Comparison of ENCODE assay signal across 29 cellular contexts in the genomic region with DNA sequence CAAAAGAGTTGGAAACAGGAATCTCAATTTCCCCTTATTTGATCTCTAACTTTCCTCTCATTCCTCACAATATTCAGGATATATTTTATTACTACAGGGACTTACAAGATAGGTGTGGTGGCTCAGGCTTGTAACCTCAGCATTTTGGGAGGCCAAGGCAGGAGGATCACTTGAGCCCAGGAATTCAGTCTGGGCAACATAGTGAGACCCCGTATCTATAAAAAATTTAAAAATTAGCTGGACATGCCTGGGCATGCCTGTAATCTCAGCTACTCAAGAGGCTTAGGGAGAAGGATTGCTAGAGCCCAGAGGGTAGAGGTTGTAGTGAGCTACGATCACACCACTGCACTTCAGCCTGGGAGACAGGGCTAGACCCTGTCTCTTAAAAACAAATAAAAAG.
DNase-seq lines count a peak whose midpoint lies in the region; ATAC-seq, FAIRE-seq and TF ChIP-seq lines count a peak whose summit lies in the region.
"Had no signal": no experiment of that assay in that cellular context is flagged by ENCODE, and none has a peak within 500 bp of the region (broad histone marks: within the 10 kb centered on the region; RNA-seq: fewer than 3 reads in every experiment).

No MANE protein-coding gene starts in this region.

- TF ChIP-seq RAD21 in HepG2 (CRISPR knock-in tag; IDR thresholded peaks at IDR 0.05) = no peak

- intact Hi-C loops in HepG2 (cut with micrococcal nuclease; ENCODE audit: unreplicated experiment) = no loop called here
- intact Hi-C loops in right lobe of liver (cut with DNase I) = no loop called here
- intact Hi-C loops in thyroid gland (cut with DNase I) = no loop called here

- H3K79me1 ChIP-seq in mesenchymal stem cell (replicated peaks; ENCODE audit: low read length, poor library complexity, severe bottlenecking) = peaks cover 28% of the 10 kb centered on the region

- no peaks in the 10 kb centered on the region; a peak in 1 of 5 replicates for H3K36me3 ChIP-seq in HepG2 (replicated peaks in 1 of 2; ENCODE audit: control insufficient read depth in 1 of 2, insufficient read depth in 2 of 2, low read length in 2 of 2)
- H3K36me3 ChIP-seq in right lobe of liver = no peaks in the 10 kb centered on the region
- H3K36me3 ChIP-seq in mesenchymal stem cell (ENCODE audit: control insufficient read depth in 1 of 2, insufficient read depth in 2 of 2, low read depth in 1 of 2, low read length in 2 of 2) = peaks cover 3 to 77% of the 10 kb centered on the region in 2 experiments
- no peaks in the 10 kb centered on the region for H3K36me3 ChIP-seq in thyroid gland
- H3K36me3 ChIP-seq: heart left ventricle, suprapubic skin, vagina had no signal

- no peak overlapping the region for H2BK15ac ChIP-seq in mesenchymal stem cell (ENCODE audit: low read depth, poor library complexity, severe bottlenecking)

- H3K4me1 Mint-ChIP-seq in activated T-helper 17 cell treated with anti-CD3 and anti-CD28 coated beads, Interleukin-2, amount 50 U/mL, for 72 hours = peaks cover 31% of the 10 kb centered on the region

- BruUV-seq in HepG2 (replicated peaks; lab: Mats Ljungman, UMichigan) = no TSS peak

- H3K4me3 ChIP-seq in HepG2 (replicated peaks in 1 of 3; ENCODE audit: insufficient read depth in 1 of 3, low read depth in 2 of 3, low read length in 3 of 3) (no peak overlapping the region), right lobe of liver (no peak overlapping the region), mesenchymal stem cell (ENCODE audit: insufficient read depth in 1 of 2, low read depth in 1 of 2, low read length in 2 of 2) (no peak overlapping the region), thyroid gland (replicated peaks in 1 of 3) (no peak overlapping the region)
- H3K4me3 ChIP-seq: heart left ventricle, K562, skin epidermis, suprapubic skin, vagina had no signal

- ATAC-seq in HepG2 = no peak
- ATAC-seq in right lobe of liver = no peak
- no peak for ATAC-seq in activated T-helper 17 cell treated with anti-CD3 and anti-CD28 coated beads, Interleukin-2, amount 50 U/mL, for 72 hours (replicated peaks)
- ATAC-seq: activated T-cell treated with anti-CD3 and anti-CD28 coated beads, Interleukin-2, amount 50 U/mL, for 72 hours; CD8-positive, alpha-beta T cell; heart left ventricle; K562; left lobe of liver; PC-3; stimulated activated effector memory CD8-positive, alpha-beta T cell treated with anti-CD3 and anti-CD28 coated beads, Interleukin-12 subunit alpha, Interleukin-12 subunit beta, amount 100 ng/mL, for 72 hours had no signal

- peak overlapping the region in 1 of 2 experiments; percentile 66 for H3K18ac ChIP-seq in mesenchymal stem cell (ENCODE audit: low read depth in 1 of 2, low read length in 2 of 2)

- no peak overlapping the region for H2BK12ac ChIP-seq in mesenchymal stem cell (ENCODE audit: low read length in 2 of 2)

- TF ChIP-seq POLR2A in HepG2 (IDR thresholded peaks at IDR 0.05; ENCODE audit: insufficient read depth in 1 of 2, low read depth in 2 of 2, low read length in 2 of 2) (no peak), right lobe of liver (IDR thresholded peaks at IDR 0.05) (no peak), thyroid gland (IDR thresholded peaks at IDR 0.05) (no peak)

- H3K4me1 ChIP-seq in HepG2 (ENCODE audit: insufficient read depth, low read length) (no peaks in the 10 kb centered on the region), right lobe of liver (no peaks in the 10 kb centered on the region), mesenchymal stem cell (ENCODE audit: control insufficient read depth, insufficient read depth, low read depth, low read length) (peaks cover 3% of the 10 kb centered on the region), thyroid gland (peaks cover 7 to 11% of the 10 kb centered on the region in 2 donors)

- TF ChIP-seq EP300 in HepG2 (IDR thresholded peaks at IDR 0.05; ENCODE audit: low read depth in 2 of 2, low read length in 2 of 2) (no peak), HepG2 (CRISPR knock-in tag; IDR thresholded peaks at IDR 0.05; ENCODE audit: borderline replicate concordance) (no peak)

- H3K9me3 Mint-ChIP-seq in activated T-helper 17 cell treated with anti-CD3 and anti-CD28 coated beads, Interleukin-2, amount 50 U/mL, for 72 hours = no peaks in the 10 kb centered on the region
- H3K9me3 Mint-ChIP-seq: activated T-cell treated with anti-CD3 and anti-CD28 coated beads, Interleukin-2, amount 50 U/mL, for 72 hours; CD8-positive, alpha-beta T cell; dendritic cell treated with granulocyte-macrophage colony-stimulating factor and Interleukin-4, amounts not matched to agents 40 ng/mL and 50 ng/mL, for 4 days; stimulated activated effector memory CD8-positive, alpha-beta T cell treated with anti-CD3 and anti-CD28 coated beads, Interleukin-12 subunit alpha, Interleukin-12 subunit beta, amount 100 ng/mL, for 72 hours had no signal

- TF ChIP-seq CTCF in HepG2 (CRISPR knock-in tag; IDR thresholded peaks at IDR 0.05) (no peak), right lobe of liver (IDR thresholded peaks at IDR 0.05) (no peak), thyroid gland (IDR thresholded peaks at IDR 0.05) (no peak)

- H3K4me2 ChIP-seq in HepG2 (ENCODE audit: low read depth, low read length) (no peak overlapping the region), mesenchymal stem cell (ENCODE audit: low read length, poor library complexity, severe bottlenecking) (no peak overlapping the region)

- H4K91ac ChIP-seq in mesenchymal stem cell (ENCODE audit: low read length) = no peak overlapping the region

- in situ Hi-C loops in HepG2 (cut with HindIII; ENCODE audit: extremely low pct_ligation_motif_present, low pct_unique_long_range_greater_than_20kb) = no loop called here

- H3K27me3 ChIP-seq in HepG2 (ENCODE audit: control insufficient read depth in 1 of 2, insufficient read depth in 2 of 2, low read length in 2 of 2) (no peaks in the 10 kb centered on the region), right lobe of liver (no peaks in the 10 kb centered on the region), mesenchymal stem cell (ENCODE audit: control insufficient read depth in 1 of 2, insufficient read depth in 1 of 2, low read length in 2 of 2) (no peaks in the 10 kb centered on the region), thyroid gland (no peaks in the 10 kb centered on the region)
- H3K27me3 ChIP-seq: heart left ventricle, suprapubic skin, vagina had no signal

- H4K8ac ChIP-seq in mesenchymal stem cell (ENCODE audit: low read length) = peak overlapping the region; percentile 24

- peak overlapping the region; percentile 64 for H2BK120ac ChIP-seq in mesenchymal stem cell (ENCODE audit: low read depth, low read length)

- peak overlapping the region; percentile 27 for H3K27ac ChIP-seq in HepG2 (ENCODE audit: extremely low read length, insufficient read depth, low read length)
- H3K27ac ChIP-seq in right lobe of liver = no peak overlapping the region
- peak overlapping the region; percentile 45 for H3K27ac ChIP-seq in mesenchymal stem cell (ENCODE audit: low read length, poor library complexity, severe bottlenecking)
- no peak overlapping the region for H3K27ac ChIP-seq in thyroid gland
- H3K27ac ChIP-seq: skin epidermis, suprapubic skin, vagina had no signal

- H3K4ac ChIP-seq in mesenchymal stem cell (ENCODE audit: low read depth in 1 of 2, low read length in 2 of 2) = peak overlapping the region in 1 of 2 experiments; percentile 67

- H2BK5ac ChIP-seq in mesenchymal stem cell (ENCODE audit: low read depth, low read length, poor library complexity, severe bottlenecking) = peak overlapping the region; percentile 90

- no peak overlapping the region for H3K9ac ChIP-seq in HepG2 (ENCODE audit: insufficient read depth, low read depth, low read length)
- peak overlapping the region; percentile 58 for H3K9ac ChIP-seq in mesenchymal stem cell (ENCODE audit: low read length)

- H3K23ac ChIP-seq in mesenchymal stem cell (ENCODE audit: low read length in 2 of 2) = no peak overlapping the region

- DNase-seq in HepG2 (ENCODE audit: low spot score) (no peak), right lobe of liver (no peak), mesenchymal stem cell (no peak), RCC 7860 (ENCODE audit: low spot score) (no peak), thyroid gland (no peak), UCSD-AML1 (lab: John Stamatoyannopoulos, UW; ENCODE audit: unreplicated experiment) (no peak), LoVo (ENCODE audit: low spot score) (no peak)
- DNase-seq: activated CD4-positive, alpha-beta T cell treated with anti-CD3 and anti-CD28 coated beads for 1 hour; activated T-cell treated with anti-CD3 and anti-CD28 coated beads, Interleukin-2, amount 50 U/mL, for 72 hours; CD8-positive, alpha-beta T cell; DMS153; GDM1; H7; heart left ventricle; NCI-H2029; NCI-H345; NCI-H774; PC-3; SHP77; stimulated activated CD4-positive, alpha-beta T cell treated with anti-CD3 and anti-CD28 coated beads, Interleukin-2, amount 100 ng/mL, for 24 hours had no signal

- H3K79me2 ChIP-seq in HepG2 (ENCODE audit: insufficient read depth, low read length) = no peaks in the 10 kb centered on the region

- H2AFZ ChIP-seq in HepG2 (ENCODE audit: low read length) (no peak overlapping the region), mesenchymal stem cell (ENCODE audit: low read depth, low read length) (no peak overlapping the region)

- no peak overlapping the region for H3K14ac ChIP-seq in mesenchymal stem cell (ENCODE audit: low read length in 2 of 2)

- POLR2A ChIA-PET in HepG2 (lab: Yijun Ruan, JAX) = no interaction called here

- 98% methylated on average over 2 of the region's 2 CpGs for WGBS in HepG2 (ENCODE audit: low lambda C conversion rate)
- WGBS in right lobe of liver (ENCODE audit: insufficient coverage, low coverage, low lambda C conversion rate, missing lambda C conversion rate) = 90% methylated on average over 2 of the region's 2 CpGs
- WGBS in mesenchymal stem cell = 100% methylated on average over 1 of the region's 2 CpGs
- 98 to 100% methylated on average over 2 of the region's 2 CpGs for WGBS in thyroid gland, 2 donors

- H3K27me3 Mint-ChIP-seq in activated T-helper 17 cell treated with anti-CD3 and anti-CD28 coated beads, Interleukin-2, amount 50 U/mL, for 72 hours = no peaks in the 10 kb centered on the region

- H4K20me1 ChIP-seq in HepG2 (ENCODE audit: insufficient read depth, low read length) = no peaks in the 10 kb centered on the region

- CTCF ChIA-PET in HepG2 (lab: Yijun Ruan, JAX; ENCODE audit: low intra/inter-chr PET ratio, low total read pairs) = no interaction called here

- H3K4me3 Mint-ChIP-seq in activated T-helper 17 cell treated with anti-CD3 and anti-CD28 coated beads, Interleukin-2, amount 50 U/mL, for 72 hours = no peak overlapping the region
- H3K4me3 Mint-ChIP-seq: activated T-cell treated with anti-CD3 and anti-CD28 coated beads, Interleukin-2, amount 50 U/mL, for 72 hours; CD8-positive, alpha-beta T cell; dendritic cell treated with granulocyte-macrophage colony-stimulating factor and Interleukin-4, amounts not matched to agents 40 ng/mL and 50 ng/mL, for 4 days; stimulated activated effector memory CD8-positive, alpha-beta T cell treated with anti-CD3 and anti-CD28 coated beads, Interleukin-12 subunit alpha, Interleukin-12 subunit beta, amount 100 ng/mL, for 72 hours had no signal

- H2AK5ac ChIP-seq in mesenchymal stem cell (ENCODE audit: low read length, severe bottlenecking) = peak overlapping the region; percentile 81

- H3K9me3 ChIP-seq in HepG2 (ENCODE audit: low read length) (no peaks in the 10 kb centered on the region), right lobe of liver (no peaks in the 10 kb centered on the region), mesenchymal stem cell (ENCODE audit: control insufficient read depth, low read length) (no peaks in the 10 kb centered on the region), thyroid gland (no peaks in the 10 kb centered on the region)
- H3K9me3 ChIP-seq: heart left ventricle, suprapubic skin, vagina had no signal

- peaks cover 32% of the 10 kb centered on the region for H3K36me3 Mint-ChIP-seq in activated T-helper 17 cell treated with anti-CD3 and anti-CD28 coated beads, Interleukin-2, amount 50 U/mL, for 72 hours (ENCODE audit: low read depth)

- FAIRE-seq in HepG2 (lab: Jason Lieb, UNC) = no peak
- FAIRE-seq in RCC 7860 (lab: Jason Lieb, UNC) = no peak
- FAIRE-seq: bronchial epithelial cell, K562 had no signal

- peak overlapping the region; percentile 18 for H3K27ac Mint-ChIP-seq in activated T-helper 17 cell treated with anti-CD3 and anti-CD28 coated beads, Interleukin-2, amount 50 U/mL, for 72 hours
- H3K27ac Mint-ChIP-seq: activated T-cell treated with anti-CD3 and anti-CD28 coated beads, Interleukin-2, amount 50 U/mL, for 72 hours; CD8-positive, alpha-beta T cell; dendritic cell treated with granulocyte-macrophage colony-stimulating factor and Interleukin-4, amounts not matched to agents 40 ng/mL and 50 ng/mL, for 4 days; stimulated activated effector memory CD8-positive, alpha-beta T cell treated with anti-CD3 and anti-CD28 coated beads, Interleukin-12 subunit alpha, Interleukin-12 subunit beta, amount 100 ng/mL, for 72 hours had no signal

Comparison
In these comparisons a context has a peak if more than half of its experiments do, and no peak if none do; other contexts are left out.
1. H3K27ac ChIP-seq: peak in HepG2 (single experiment) and mesenchymal stem cell (single experiment); none in right lobe of liver (0 of 3) and thyroid gland (0 of 3).